In genomic region chr7:74183653-74184450, GRCh38 we compare ENCODE assay signal across 8 cellular contexts. TPM values are rescaled to one million over a fixed set of nuclear protein-coding genes. Genes with fewer than 3 reads are reported as not detected.
A peak's percentile ranks its signal among the peaks of the same experiment; 100 is the strongest.
DNase-seq lines count a peak whose midpoint lies in the region; ATAC-seq and TF ChIP-seq lines count a peak whose summit lies in the region.

No MANE protein-coding gene starts in this region.

- DNase-seq in ELR (ENCODE audit: low read depth) (peak; percentile 54), astrocyte of the spinal cord (ENCODE audit: low read depth, low spot score) (no peak), DMS79 treated with DMSO at 0.1 percent for 48 hours (lab: John Stamatoyannopoulos, UW) (no peak), NOMO-1 (lab: John Stamatoyannopoulos, UW; ENCODE audit: unreplicated experiment in 2 of 2) (no peak)
- peak; percentile 63 for DNase-seq in natural killer cell treated with Interleukin-12 subunit alpha and Interleukin-12 subunit beta and Interleukin-15 and Interleukin-18, amount 100 ng/mL, for 72 hours (ENCODE audit: low spot score)
- DNase-seq in stimulated activated CD4-positive, alpha-beta T cell treated with anti-CD3 and anti-CD28 coated beads, Interleukin-2, amount 100 ng/mL, for 24 hours = no peak

- in situ Hi-C loops in astrocyte of the spinal cord (cut with HindIII; ENCODE audit: low sequenced_read_pairs) = no loop called here

- H3K4me3 ChIP-seq in astrocyte of the spinal cord (ENCODE audit: low read depth, low read length) = no peak overlapping the region

- peak; percentile 83 to 95 for ATAC-seq in natural killer cell treated with Interleukin-12 subunit alpha and Interleukin-12 subunit beta and Interleukin-15 and Interleukin-18, amount 100 ng/mL, for 72 hours
- no peak for ATAC-seq in GM21367 (IDR thresholded peaks at IDR 0.05; ENCODE audit: unreplicated experiment)

- H3K36me3 Mint-ChIP-seq in natural killer cell treated with Interleukin-12 subunit alpha and Interleukin-12 subunit beta and Interleukin-15 and Interleukin-18, amount 100 ng/mL, for 72 hours = peaks cover 19% of the 10 kb centered on the region

- no peaks in the 10 kb centered on the region for H3K9me3 Mint-ChIP-seq in natural killer cell treated with Interleukin-12 subunit alpha and Interleukin-12 subunit beta and Interleukin-15 and Interleukin-18, amount 100 ng/mL, for 72 hours

- peak overlapping the region; percentile 7 for H3K4me3 Mint-ChIP-seq in natural killer cell treated with Interleukin-12 subunit alpha and Interleukin-12 subunit beta and Interleukin-15 and Interleukin-18, amount 100 ng/mL, for 72 hours

- H3K27me3 Mint-ChIP-seq in natural killer cell treated with Interleukin-12 subunit alpha and Interleukin-12 subunit beta and Interleukin-15 and Interleukin-18, amount 100 ng/mL, for 72 hours = no peaks in the 10 kb centered on the region

- peak overlapping the region; percentile 64 to 83 for H3K27ac Mint-ChIP-seq in natural killer cell treated with Interleukin-12 subunit alpha and Interleukin-12 subunit beta and Interleukin-15 and Interleukin-18, amount 100 ng/mL, for 72 hours

- peaks cover 71 to 73% of the 10 kb centered on the region in 2 donors for H3K4me1 Mint-ChIP-seq in natural killer cell treated with Interleukin-12 subunit alpha and Interleukin-12 subunit beta and Interleukin-15 and Interleukin-18, amount 100 ng/mL, for 72 hours (ENCODE audit: low read depth in 2 of 2)

- TF ChIP-seq CTCF in LNCAP (IDR thresholded peaks at IDR 0.05) (peak; percentile 35; the same call in 1 of the 2 replicates), astrocyte of the spinal cord (IDR thresholded peaks at IDR 0.05; ENCODE audit: low read depth, low read length) (peak; percentile 44)

RNA-seq across cellular contexts. Expression of gene EIF4H, which starts 9.7 kb away (rescaled TPM):
- 100 to 1,000 TPM; 344 to 347 TPM for total RNA-seq in natural killer cell treated with Interleukin-12 subunit alpha and Interleukin-12 subunit beta and Interleukin-15 and Interleukin-18, amount 100 ng/mL, for 72 hours

RNA-seq across cellular contexts. Expression of gene LAT2, which starts 26.0 kb away (rescaled TPM):
- total RNA-seq in natural killer cell treated with Interleukin-12 subunit alpha and Interleukin-12 subunit beta and Interleukin-15 and Interleukin-18, amount 100 ng/mL, for 72 hours = 100 to 1,000 TPM in 1 of 2 donors, 10 to 100 TPM in 1; 78.0 to 161 TPM

Comparison
In these comparisons a context has a peak if more than half of its experiments do, and no peak if none do; other contexts are left out.
1. DNase-seq: peak in ELR (single experiment) and natural killer cell treated with Interleukin-12 subunit alpha and Interleukin-12 subunit beta and Interleukin-15 and Interleukin-18, amount 100 ng/mL, for 72 hours (single experiment); none in astrocyte of the spinal cord (single experiment), DMS79 treated with DMSO at 0.1 percent for 48 hours (single experiment), stimulated activated CD4-positive, alpha-beta T cell treated with anti-CD3 and anti-CD28 coated beads, Interleukin-2, amount 100 ng/mL, for 24 hours (0 of 2) and NOMO-1 (0 of 2).